In genomic region chr10:6384847-6385246, GRCh38 we compare ENCODE assay signal across 1 cellular context.
TF ChIP-seq lines count a peak whose summit lies in the region.

No MANE protein-coding gene starts in this region.

TF ChIP-seq in H1, 55 proteins besides CTCF, POLR2A, EP300 and RAD21 (continued from another document):
- TF ChIP-seq JUND (IDR thresholded peaks at IDR 0.05; ENCODE audit: low read length) (no peak), PHF8 (conservative IDR thresholded peaks at IDR 0.05; ENCODE audit: low read depth, low read length) (no peak), BACH1 (IDR thresholded peaks at IDR 0.05; ENCODE audit: low read length) (no peak), YY1 (IDR thresholded peaks at IDR 0.05; ENCODE audit: low read depth, low read length) (no peak), TAF1 (IDR thresholded peaks at IDR 0.05; ENCODE audit: low read depth, low read length) (no peak), SIN3A (conservative IDR thresholded peaks at IDR 0.05 in 1 of 2, IDR thresholded peaks at IDR 0.05 in 1 of 2; ENCODE audit: low read depth in 1 of 2, low read length in 2 of 2) (no peak), RBBP5 (IDR thresholded peaks at IDR 0.05; ENCODE audit: borderline replicate concordance, low read depth, low read length) (no peak)
